10 cellular contexts compared by ENCODE assay signal in the genomic region with DNA sequence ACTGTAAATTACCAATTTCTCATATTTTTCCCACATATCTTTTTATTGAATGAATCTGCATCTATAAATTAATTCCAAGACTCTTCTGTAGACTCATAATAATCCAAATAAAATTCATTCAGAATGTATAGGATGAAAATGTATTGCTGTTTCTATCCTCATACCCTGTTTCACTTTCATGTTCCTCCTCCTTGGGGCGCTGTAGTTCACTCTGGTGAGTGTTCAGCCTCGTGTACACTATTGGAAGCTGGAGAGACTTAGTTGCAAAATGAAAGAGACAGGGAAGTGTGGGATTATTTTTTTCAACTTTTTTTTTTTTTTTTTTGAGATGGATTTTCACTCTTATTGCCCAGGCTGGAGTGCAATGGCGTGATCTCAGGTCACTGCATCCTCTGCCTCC.
A peak's percentile ranks its signal among the peaks of the same experiment; 100 is the strongest.
DNase-seq lines count a peak whose midpoint lies in the region; ATAC-seq and TF ChIP-seq lines count a peak whose summit lies in the region.
"Had no signal": no experiment of that assay in that cellular context is flagged by ENCODE, and none has a peak within 500 bp of the region (broad histone marks: within the 10 kb centered on the region; RNA-seq: fewer than 3 reads in every experiment).

No MANE protein-coding gene starts in this region.

- CTCF ChIA-PET in PC-3 (lab: Charles Lee) = interaction anchor here (0.6 to 0.8 kb wide), 2 partner anchors 197 to 831 kb away, joined by 5 to 9 read pairs; no protein-coding TSS in a partner anchor

- POLR2A ChIA-PET in PC-3 (lab: Charles Lee; ENCODE audit: unreplicated experiment) = no interaction called here

- no peaks in the 10 kb centered on the region for H3K36me3 ChIP-seq in DND-41 (ENCODE audit: insufficient read depth, low read length)
- no peaks in the 10 kb centered on the region for H3K36me3 ChIP-seq in PC-3 (ENCODE audit: low read depth, low read length)

- no TSS peak for BruUV-seq in PC-3 (replicated peaks; lab: Mats Ljungman, UMichigan)

- no peaks in the 10 kb centered on the region for H3K9me2 ChIP-seq in PC-3 (replicated peaks; ENCODE audit: low read length)

- H3K4me3 ChIP-seq in DND-41 (ENCODE audit: low read depth in 1 of 2, low read length in 2 of 2) (no peak overlapping the region), PC-3 (ENCODE audit: low read length) (no peak overlapping the region)

- H3K4me1 ChIP-seq in DND-41 (ENCODE audit: insufficient read depth, low read length) (no peaks in the 10 kb centered on the region), PC-3 (ENCODE audit: insufficient read depth, low read length) (no peaks in the 10 kb centered on the region; the same call in 1 of the 2 replicates)

- H3K27me3 ChIP-seq in DND-41 (ENCODE audit: insufficient read depth, low read length, poor library complexity) (no peaks in the 10 kb centered on the region), PC-3 (ENCODE audit: low read length) (no peaks in the 10 kb centered on the region)

- H3K4me2 ChIP-seq in DND-41 (ENCODE audit: insufficient read depth, low read length) = no peak overlapping the region
- H3K4me2 ChIP-seq in PC-3 (ENCODE audit: low read length) = no peak overlapping the region

- H3K9ac ChIP-seq in DND-41 (ENCODE audit: low read depth, low read length) (no peak overlapping the region), PC-3 (ENCODE audit: low read length) (no peak overlapping the region)

- H2AFZ ChIP-seq in DND-41 (ENCODE audit: low read depth, low read length) = no peak overlapping the region
- no peak overlapping the region for H2AFZ ChIP-seq in PC-3 (ENCODE audit: low read length)

- H3K79me2 ChIP-seq in DND-41 (ENCODE audit: insufficient read depth, low read length) = no peaks in the 10 kb centered on the region
- no peaks in the 10 kb centered on the region for H3K79me2 ChIP-seq in PC-3 (ENCODE audit: low read length)

- intact Hi-C loops in PC-3 (cut with micrococcal nuclease) = loop anchor here (5.0 to 10.0 kb wide), 3 partner anchors 263 to 1123 kb away; no protein-coding TSS in a partner anchor

- peak; percentile 26 for TF ChIP-seq CTCF in DND-41 (IDR thresholded peaks at IDR 0.05; ENCODE audit: borderline replicate concordance, extremely low read depth, low read length, poor library complexity, severe bottlenecking)
- peak; percentile 59 for TF ChIP-seq CTCF in PC-3 (conservative IDR thresholded peaks at IDR 0.05; ENCODE audit: low read depth, low read length)

- no peak for DNase-seq in DND-41
- DNase-seq in H4 (ENCODE audit: low spot score) = peak; percentile 44
- DNase-seq in PC-3 = peak; percentile 60
- DNase-seq in hepatic stellate cell (ENCODE audit: low spot score) = peak; percentile 5
- DNase-seq in activated effector memory CD4-positive, alpha-beta T cell treated with anti-CD3 and anti-CD28 coated beads, Interleukin-2, amount 50 U/mL, for 16 hours = no peak
- no peak for DNase-seq in CD1c-positive myeloid dendritic cell (ENCODE audit: extremely low spot score)
- no peak for DNase-seq in HPDE6-E6E7 (ENCODE audit: extremely low spot score)
- no peak for DNase-seq in NCI-H446 treated with DMSO at 0.1 percent for 48 hours (lab: John Stamatoyannopoulos, UW)
- DNase-seq: kidney; stimulated activated CD4-positive, alpha-beta T cell treated with anti-CD3 and anti-CD28 coated beads, Interleukin-2, amount 100 ng/mL, for 48 hours had no signal

- ATAC-seq in DND-41 (ENCODE audit: insufficient read depth, low read depth) (no peak), PC-3 (no peak)

- H3K27ac ChIP-seq in DND-41 (ENCODE audit: low read length) (no peak overlapping the region), PC-3 (ENCODE audit: low read length) (no peak overlapping the region)

- H3F3A ChIP-seq in PC-3 (ENCODE audit: low read length, unreplicated experiment) = no peaks in the 10 kb centered on the region

- H4K20me1 ChIP-seq in DND-41 (ENCODE audit: insufficient read depth, low read length) (no peaks in the 10 kb centered on the region), PC-3 (ENCODE audit: low read length) (no peaks in the 10 kb centered on the region)

- H3K9me3 ChIP-seq in DND-41 (ENCODE audit: insufficient read depth, low read length, severe bottlenecking) (no peaks in the 10 kb centered on the region), PC-3 (ENCODE audit: low read length) (no peaks in the 10 kb centered on the region)

Comparison
In these comparisons a context has a peak if more than half of its experiments do, and no peak if none do; other contexts are left out.
1. DNase-seq: peak in H4 (single experiment), PC-3 (single experiment) and hepatic stellate cell (single experiment); none in DND-41 (single experiment), activated effector memory CD4-positive, alpha-beta T cell treated with anti-CD3 and anti-CD28 coated beads, Interleukin-2, amount 50 U/mL, for 16 hours (single experiment), CD1c-positive myeloid dendritic cell (single experiment), HPDE6-E6E7 (single experiment) and NCI-H446 treated with DMSO at 0.1 percent for 48 hours (single experiment).